ENCODE assay signal across 25 cellular contexts in the genomic region with DNA sequence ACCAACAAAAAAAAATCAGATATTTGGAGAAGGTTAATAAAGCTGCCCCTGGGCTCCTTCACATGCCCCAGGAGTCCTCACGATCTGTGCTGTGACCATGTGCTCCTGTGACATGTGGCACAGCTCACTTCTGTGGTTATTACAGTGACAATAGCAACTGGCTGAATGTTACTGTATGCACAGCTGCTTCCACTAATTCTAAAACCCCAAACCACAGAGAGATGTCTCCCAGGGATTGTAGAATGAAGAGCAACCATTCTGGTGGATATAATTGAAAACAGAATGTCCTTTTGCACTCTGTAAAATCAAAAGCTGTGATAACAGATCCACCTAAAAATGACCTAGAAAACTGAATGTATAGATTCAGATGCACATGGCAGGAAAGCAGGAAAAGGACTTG.
DNase-seq lines count a peak whose midpoint lies in the region; ATAC-seq and TF ChIP-seq lines count a peak whose summit lies in the region.
"Had no signal": no experiment of that assay in that cellular context is flagged by ENCODE, and none has a peak within 500 bp of the region (broad histone marks: within the 10 kb centered on the region; RNA-seq: fewer than 3 reads in every experiment).

No MANE protein-coding gene starts in this region.

- no peaks in the 10 kb centered on the region for H3K36me3 Mint-ChIP-seq in activated T-cell treated with anti-CD3 and anti-CD28 coated beads, Interleukin-2, amount 50 U/mL, for 24 hours (ENCODE audit: low read depth)
- H3K36me3 Mint-ChIP-seq: activated naive CD4-positive, alpha-beta T cell treated with anti-CD3 and anti-CD28 coated beads, Interleukin-2, amount 50 U/mL, for 24 hours; CD14-positive monocyte; neural progenitor cell had no signal

- DNase-seq in NCI-H2081 (lab: John Stamatoyannopoulos, UW) (peak; percentile 42 to 84), NCI-H2081 treated with DMSO at 0.1 percent for 48 hours (lab: John Stamatoyannopoulos, UW) (no peak), NCI-H187 treated with DMSO at 0.1 percent for 48 hours (lab: John Stamatoyannopoulos, UW) (peak; percentile 16), SHP77 treated with DMSO at 0.1 percent for 48 hours (lab: John Stamatoyannopoulos, UW) (peak; percentile 79), sciatic nerve (ENCODE audit: low spot score) (no peak), omental fat pad (ENCODE audit: low spot score) (no peak)
- no peak for DNase-seq in stimulated activated naive CD8-positive, alpha-beta T cell treated with anti-CD3 and anti-CD28 coated beads, Interleukin-15, Interleukin-2, amounts not matched to agents 100 U/mL and 50 U/mL, for 24 hours
- no peak for DNase-seq in activated T-cell treated with anti-CD3 and anti-CD28 coated beads, Interleukin-2, amount 50 U/mL, for 24 hours
- DNase-seq: ACHN; activated CD8-positive, alpha-beta T cell treated with anti-CD3 and anti-CD28 coated beads, Interleukin-2, amount 10 ng/mL, durations not matched to agents 7 days and 5 days; activated T-cell treated with anti-CD3 and anti-CD28 coated beads, Interleukin-2, amount 50 U/mL, for 72 hours; cerebellar nuclear complex; DMS79; effector CD8-positive, alpha-beta T cell; esophagus squamous epithelium; H7; left colon; midbrain; RPMI8226; substantia nigra; T-helper 1 cell; uterus had no signal

- peak; percentile 79 for ATAC-seq in sciatic nerve
- no peak for ATAC-seq in stimulated activated naive CD8-positive, alpha-beta T cell treated with anti-CD3 and anti-CD28 coated beads, Interleukin-15, Interleukin-2, amounts not matched to agents 100 U/mL and 50 U/mL, for 24 hours
- ATAC-seq in omental fat pad (ENCODE audit: low FRiP score): no peak
- ATAC-seq: activated CD8-positive, alpha-beta T cell treated with anti-CD3 and anti-CD28 coated beads, Interleukin-2, amount 10 ng/mL, durations not matched to agents 7 days and 5 days; activated T-cell treated with anti-CD3 and anti-CD28 coated beads, Interleukin-2, amount 50 U/mL, for 72 hours; left colon had no signal

- H3K4me1 Mint-ChIP-seq in activated T-cell treated with anti-CD3 and anti-CD28 coated beads, Interleukin-2, amount 50 U/mL, for 24 hours (ENCODE audit: low read depth): no peaks in the 10 kb centered on the region
- H3K4me1 Mint-ChIP-seq: activated naive CD4-positive, alpha-beta T cell treated with anti-CD3 and anti-CD28 coated beads, Interleukin-2, amount 50 U/mL, for 24 hours; CD14-positive monocyte; neural progenitor cell had no signal

- H3K9me3 Mint-ChIP-seq in activated T-cell treated with anti-CD3 and anti-CD28 coated beads, Interleukin-2, amount 50 U/mL, for 24 hours: no peaks in the 10 kb centered on the region
- H3K9me3 Mint-ChIP-seq: neural progenitor cell had no signal

- no peak overlapping the region for H3K4me3 Mint-ChIP-seq in activated T-cell treated with anti-CD3 and anti-CD28 coated beads, Interleukin-2, amount 50 U/mL, for 24 hours
- H3K4me3 Mint-ChIP-seq: activated CD8-positive, alpha-beta T cell treated with anti-CD3 and anti-CD28 coated beads, Interleukin-2, amount 10 ng/mL, durations not matched to agents 7 days and 5 days; activated naive CD4-positive, alpha-beta T cell treated with anti-CD3 and anti-CD28 coated beads, Interleukin-2, amount 50 U/mL, for 24 hours; activated T-cell treated with anti-CD3 and anti-CD28 coated beads, Interleukin-2, amount 50 U/mL, for 72 hours; CD14-positive monocyte; neural progenitor cell had no signal

- no peak overlapping the region for H3K27ac Mint-ChIP-seq in activated T-cell treated with anti-CD3 and anti-CD28 coated beads, Interleukin-2, amount 50 U/mL, for 24 hours
- H3K27ac Mint-ChIP-seq: activated CD8-positive, alpha-beta T cell treated with anti-CD3 and anti-CD28 coated beads, Interleukin-2, amount 10 ng/mL, durations not matched to agents 7 days and 5 days; activated naive CD4-positive, alpha-beta T cell treated with anti-CD3 and anti-CD28 coated beads, Interleukin-2, amount 50 U/mL, for 24 hours; activated T-cell treated with anti-CD3 and anti-CD28 coated beads, Interleukin-2, amount 50 U/mL, for 72 hours; CD14-positive monocyte; neural progenitor cell had no signal

- H3K27me3 Mint-ChIP-seq in activated T-cell treated with anti-CD3 and anti-CD28 coated beads, Interleukin-2, amount 50 U/mL, for 24 hours: no peaks in the 10 kb centered on the region
- H3K27me3 Mint-ChIP-seq: activated naive CD4-positive, alpha-beta T cell treated with anti-CD3 and anti-CD28 coated beads, Interleukin-2, amount 50 U/mL, for 24 hours had no signal

- intact Hi-C loops in sciatic nerve (cut with DNase I): no loop called here

- no peak for TF ChIP-seq CTCF in omental fat pad (IDR thresholded peaks at IDR 0.05)

Comparison
In these comparisons a context has a peak if more than half of its experiments do, and no peak if none do; other contexts are left out.
1. DNase-seq: peak in NCI-H2081 (2 of 2), NCI-H187 treated with DMSO at 0.1 percent for 48 hours (single experiment) and SHP77 treated with DMSO at 0.1 percent for 48 hours (single experiment); none in NCI-H2081 treated with DMSO at 0.1 percent for 48 hours (single experiment), sciatic nerve (single experiment), stimulated activated naive CD8-positive, alpha-beta T cell treated with anti-CD3 and anti-CD28 coated beads, Interleukin-15, Interleukin-2, amounts not matched to agents 100 U/mL and 50 U/mL, for 24 hours (single experiment), activated T-cell treated with anti-CD3 and anti-CD28 coated beads, Interleukin-2, amount 50 U/mL, for 24 hours (single experiment) and omental fat pad (single experiment).